24 cellular contexts compared by ENCODE assay signal in the genomic region with DNA sequence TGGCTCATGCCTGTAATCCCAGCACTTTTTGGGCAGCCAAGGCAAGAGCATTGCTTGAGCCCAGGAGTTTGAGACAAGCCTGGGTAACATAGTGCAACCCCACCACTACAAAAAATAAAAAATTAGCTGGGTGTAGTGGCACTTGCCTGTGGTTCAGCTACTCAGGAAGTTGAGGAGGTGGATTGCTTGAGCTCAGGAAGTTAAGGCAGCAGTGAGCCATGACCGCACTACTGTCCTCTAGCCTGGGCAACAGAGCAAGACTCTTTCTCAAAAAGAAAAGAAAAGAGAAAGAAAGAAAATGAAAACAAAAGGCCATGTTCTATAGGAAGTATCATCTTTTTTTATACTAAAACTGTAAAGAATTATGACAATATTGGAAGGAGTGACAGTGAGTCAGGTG. TPM values are rescaled to one million over a fixed set of nuclear protein-coding genes. Genes with fewer than 3 reads are reported as not detected.
DNase-seq lines count a peak whose midpoint lies in the region; ATAC-seq and TF ChIP-seq lines count a peak whose summit lies in the region.
"Had no signal": no experiment of that assay in that cellular context is flagged by ENCODE, and none has a peak within 500 bp of the region (broad histone marks: within the 10 kb centered on the region; RNA-seq: fewer than 3 reads in every experiment).

No MANE protein-coding gene starts in this region.

- no peak for TF ChIP-seq CTCF in GM12864 (IDR thresholded peaks at IDR 0.05; ENCODE audit: low read depth, low read length, missing control alignments)

- H3K18ac ChIP-seq in neuronal stem cell (ENCODE audit: low read length), result no peak overlapping the region

- H2BK15ac ChIP-seq in neuronal stem cell (ENCODE audit: low read length), result no peak overlapping the region

- no peaks in the 10 kb centered on the region for H3K27me3 ChIP-seq in neuronal stem cell (ENCODE audit: control insufficient read depth in 3 of 3, insufficient read depth in 3 of 3, low read depth in 1 of 3, low read length in 3 of 3)
- H3K27me3 ChIP-seq: MG63, SJSA1 had no signal

- H3K14ac ChIP-seq in neuronal stem cell (ENCODE audit: low read length), result no peak overlapping the region

- no peak overlapping the region for H4K91ac ChIP-seq in neuronal stem cell (ENCODE audit: low read depth, low read length, poor library complexity)

- H3K36me3 ChIP-seq in neuronal stem cell (replicated peaks in 1 of 2; ENCODE audit: control insufficient read depth in 2 of 2, insufficient read depth in 2 of 2, low read length in 2 of 2), result peaks cover 0 to 42% of the 10 kb centered on the region in 2 donors
- H3K36me3 ChIP-seq: MG63 had no signal

- H3K4me1 Mint-ChIP-seq in memory B cell, result peaks cover 14% of the 10 kb centered on the region

- no peak overlapping the region for H3K9ac ChIP-seq in neuronal stem cell (ENCODE audit: low read depth, low read length, poor library complexity)

- no peak overlapping the region for H3K27ac ChIP-seq in neuronal stem cell (replicated peaks; ENCODE audit: low read length)
- H3K27ac ChIP-seq: SJSA1, skin epidermis had no signal

- no peaks in the 10 kb centered on the region for H3K79me1 ChIP-seq in neuronal stem cell (ENCODE audit: low read depth, low read length)

- no peak overlapping the region for H3K27ac Mint-ChIP-seq in memory B cell
- H3K27ac Mint-ChIP-seq: activated naive CD8-positive, alpha-beta T cell; T-cell had no signal

- H2AK5ac ChIP-seq in neuronal stem cell (ENCODE audit: low read depth, low read length), result no peak overlapping the region

- no peaks in the 10 kb centered on the region for H3K27me3 Mint-ChIP-seq in memory B cell
- H3K27me3 Mint-ChIP-seq: activated naive CD8-positive, alpha-beta T cell; T-cell had no signal

- DNase-seq in GM12864 (ENCODE audit: low read depth) (peak; percentile 2), memory B cell (ENCODE audit: low spot score in 2 of 2) (no peak), head of caudate nucleus (no peak), neuronal stem cell (ENCODE audit: low spot score) (no peak), DMS114 treated with DMSO at 0.1 percent for 48 hours (lab: John Stamatoyannopoulos, UW; ENCODE audit: unreplicated experiment) (no peak)
- DNase-seq in activated CD8-positive, alpha-beta memory T cell treated with anti-CD3 and anti-CD28 coated beads for 24 hours, result no peak
- DNase-seq: activated CD4-positive, alpha-beta T cell treated with anti-CD3 and anti-CD28 coated beads, Interleukin-2, amount 50 U/mL, for 4 hours; activated CD8-positive, alpha-beta memory T cell treated with anti-CD3 and anti-CD28 coated beads, Interleukin-2, amount 50 U/mL, for 48 hours; anterior cingulate cortex; KG1; left ventricle myocardium superior; MG63; NCI-H1417; NCI-H2081 treated with DMSO at 0.1 percent for 48 hours; NCI-H446; retina; stimulated activated CD8-positive, alpha-beta memory T cell treated with anti-CD3 and anti-CD28 coated beads, Interleukin-4, amount 100 ng/mL, for 48 hours; T-cell; trophoblast cell had no signal

- H3K4me3 ChIP-seq in GM12864 (ENCODE audit: low read depth, low read length), result no peak overlapping the region
- no peak overlapping the region for H3K4me3 ChIP-seq in neuronal stem cell (ENCODE audit: low read length in 2 of 2)
- H3K4me3 ChIP-seq: MG63, SJSA1, skin epidermis had no signal

- H2AFZ ChIP-seq in neuronal stem cell (ENCODE audit: low read length), result no peak overlapping the region

- H3K4me3 Mint-ChIP-seq in memory B cell, result no peak overlapping the region
- H3K4me3 Mint-ChIP-seq: activated naive CD8-positive, alpha-beta T cell; T-cell had no signal

- peaks cover 29% of the 10 kb centered on the region for H3K36me3 Mint-ChIP-seq in memory B cell

- no peak overlapping the region for H2BK120ac ChIP-seq in neuronal stem cell (ENCODE audit: low read depth, low read length)

- ATAC-seq in GM21423 (IDR thresholded peaks at IDR 0.05; ENCODE audit: unreplicated experiment) (peak; percentile 80), HG03159 (IDR thresholded peaks at IDR 0.05; ENCODE audit: unreplicated experiment) (peak; percentile 52), memory B cell (ENCODE audit: low read depth) (peak; percentile 74)
- ATAC-seq: left ventricle myocardium superior, T-cell had no signal

- no peak overlapping the region for H3K23ac ChIP-seq in neuronal stem cell (ENCODE audit: low read depth, low read length, poor library complexity)

- H2BK12ac ChIP-seq in neuronal stem cell (ENCODE audit: low read length), result no peak overlapping the region

- H3K9me3 ChIP-seq in neuronal stem cell (replicated peaks in 1 of 2; ENCODE audit: control insufficient read depth in 2 of 2, insufficient read depth in 1 of 2, low read depth in 1 of 2, low read length in 2 of 2), result no peaks in the 10 kb centered on the region
- H3K9me3 ChIP-seq: MG63, SJSA1 had no signal

- no peak overlapping the region for H4K8ac ChIP-seq in neuronal stem cell (ENCODE audit: low read depth, low read length)

- peaks cover 3% of the 10 kb centered on the region for H3K9me3 Mint-ChIP-seq in memory B cell
- H3K9me3 Mint-ChIP-seq: T-cell had no signal

- intact Hi-C loops in head of caudate nucleus (cut with DNase I), result no loop called here

- no CpG with 5 or more reads among the region's 1 CpG for WGBS in neuronal stem cell (ENCODE audit: extremely low coverage in 2 of 2, insufficient read length in 2 of 2, insufficient replicate concordance in 1 of 2), 2 donors

- H2BK5ac ChIP-seq in neuronal stem cell (ENCODE audit: low read length), result no peak overlapping the region

- no peak overlapping the region for H3K4me2 ChIP-seq in neuronal stem cell (ENCODE audit: insufficient read depth, low read length, poor library complexity, severe bottlenecking)

- H3K4ac ChIP-seq in neuronal stem cell (ENCODE audit: low read length), result no peak overlapping the region

- H3K4me1 ChIP-seq in neuronal stem cell (ENCODE audit: control insufficient read depth in 2 of 2, insufficient read depth in 1 of 2, low read depth in 1 of 2, low read length in 2 of 2), result no peaks in the 10 kb centered on the region
- H3K4me1 ChIP-seq: SJSA1 had no signal

RNA-seq across cellular contexts. Expression of a gene that starts 38.5 kb away (rescaled TPM):
- 10.4 TPM for polyA plus RNA-seq in neuronal stem cell (2013, experiment 1 of 2)
- polyA plus RNA-seq in neuronal stem cell (2013, experiment 2 of 2), result 10.0 TPM

RNA-seq across cellular contexts. Expression of a gene that starts 46.5 kb away (rescaled TPM):
- polyA plus RNA-seq in neuronal stem cell (2013, experiment 1 of 2), result 22.6 TPM
- 20.7 TPM for polyA plus RNA-seq in neuronal stem cell (2013, experiment 2 of 2)
